In genomic region chr14:38884109-38884508, GRCh38 we compare ENCODE assay signal across 26 cellular contexts.
"Had no signal": no experiment of that assay in that cellular context is flagged by ENCODE, and none has a peak within 500 bp of the region (broad histone marks: within the 10 kb centered on the region; RNA-seq: fewer than 3 reads in every experiment).

No MANE protein-coding gene starts in this region.

- H3K4me3 ChIP-seq: stomach, suprapubic skin, testis, thoracic aorta, thyroid gland, tibial artery, tibial nerve, transverse colon, upper lobe of left lung, upper lobe of right lung, uterus, vagina had no signal

- H3K36me3 ChIP-seq: stomach, suprapubic skin, thoracic aorta, thyroid gland, tibial artery, tibial nerve, transverse colon, upper lobe of left lung, upper lobe of right lung, uterus, vagina had no signal

- ATAC-seq: stimulated activated memory B cell treated with anti-CD40 and anti-IgM and Interleukin-4, amounts not matched to agents 10 μg/mL and 1 μg/mL and 100 μg/mL, for 72 hours; stimulated activated naive CD8-positive, alpha-beta T cell treated with anti-CD3 and anti-CD28 coated beads, Interleukin-15, amount 100 ng/mL, for 72 hours; stimulated activated naive CD8-positive, alpha-beta T cell treated with anti-CD3 and anti-CD28 coated beads, Interleukin-15, Interleukin-2, amounts not matched to agents 100 U/mL and 50 U/mL, for 24 hours; upper lobe of right lung had no signal

- H3K4me1 ChIP-seq: suprapubic skin, testis, thyroid gland, tibial artery, tibial nerve, uterus, vagina had no signal

- FAIRE-seq: urothelium cell line had no signal

- DNase-seq: stimulated activated CD4-positive, alpha-beta T cell treated with anti-CD3 and anti-CD28 coated beads, Interleukin-2, amount 100 ng/mL, for 48 hours; stimulated activated CD4-positive, alpha-beta T cell treated with anti-CD3 and anti-CD28 coated beads, Interleukin-4, amount 100 ng/mL, for 1 hour; stimulated activated CD4-positive, alpha-beta T cell treated with anti-CD3 and anti-CD28 coated beads, Interleukin-4, amount 100 ng/mL, for 24 hours; stimulated activated CD4-positive, alpha-beta T cell treated with anti-CD3 and anti-CD28 coated beads, Interleukin-4, amount 100 ng/mL, for 4 hours; stimulated activated CD8-positive, alpha-beta memory T cell treated with anti-CD3 and anti-CD28 coated beads, Interleukin-4, amount 100 ng/mL, for 48 hours; stimulated activated naive B cell treated with anti-CD40 and anti-IgM and Interleukin-4, amounts not matched to agents 10 μg/mL and 1 μg/mL and 100 μg/mL, for 72 hours; stimulated activated naive CD4-positive, alpha-beta T cell; stimulated activated naive CD4-positive, alpha-beta T cell treated with Interleukin-2 at 50 U/mL for 16 hours; stimulated activated naive CD8-positive, alpha-beta T cell treated with anti-CD3 and anti-CD28 coated beads, Interleukin-15, amount 100 ng/mL, for 72 hours; stimulated activated naive CD8-positive, alpha-beta T cell treated with anti-CD3 and anti-CD28 coated beads, Interleukin-15, Interleukin-2, amounts not matched to agents 100 U/mL and 50 U/mL, for 24 hours; stomach; substantia nigra; testis; thyroid gland; tibial artery; transverse colon; trophoblast cell; upper lobe of left lung; upper lobe of right lung; uterus had no signal

- H3K9me3 ChIP-seq: stomach, suprapubic skin, testis, thoracic aorta, thyroid gland, tibial artery, tibial nerve, transverse colon, upper lobe of left lung, upper lobe of right lung, uterus, vagina had no signal

- H3K27ac ChIP-seq: stomach, suprapubic skin, testis, thoracic aorta, thyroid gland, tibial artery, tibial nerve, transverse colon, upper lobe of left lung, upper lobe of right lung, uterus, vagina had no signal

- H3K27me3 ChIP-seq: stomach, suprapubic skin, testis, thyroid gland, tibial artery, tibial nerve, transverse colon, upper lobe of left lung, upper lobe of right lung, uterus, vagina had no signal
